Comparison of ENCODE assay signal across 22 cellular contexts in genomic region chr4:63580796-63581475, GRCh38.
DNase-seq lines count a peak whose midpoint lies in the region; ATAC-seq, FAIRE-seq and TF ChIP-seq lines count a peak whose summit lies in the region.
"Had no signal": no experiment of that assay in that cellular context is flagged by ENCODE, and none has a peak within 500 bp of the region (broad histone marks: within the 10 kb centered on the region; RNA-seq: fewer than 3 reads in every experiment).

No MANE protein-coding gene starts in this region.

- peaks cover 0 to 4% of the 10 kb centered on the region in 2 donors for H3K9me3 Mint-ChIP-seq in activated naive CD4-positive, alpha-beta T cell treated with anti-CD3 and anti-CD28 coated beads, Interleukin-2, amount 50 U/mL, for 72 hours
- H3K9me3 Mint-ChIP-seq in Caco-2 (ENCODE audit: unreplicated experiment): no peaks in the 10 kb centered on the region

- H3K4me3 Mint-ChIP-seq in Caco-2 (ENCODE audit: unreplicated experiment): no peak overlapping the region
- H3K4me3 Mint-ChIP-seq: CD14-positive monocyte, immature natural killer cell had no signal

- TF ChIP-seq CTCF in OCI-LY3 (IDR thresholded peaks at IDR 0.05; ENCODE audit: low read depth, low read length) (no peak), Caco-2 (IDR thresholded peaks at IDR 0.05; ENCODE audit: insufficient read depth in 1 of 2, low read depth in 1 of 2, low read length in 1 of 2, severe bottlenecking in 1 of 2, unreplicated experiment in 1 of 2) (no peak)

- H3K9ac ChIP-seq in OCI-LY3 (ENCODE audit: low read length): peak overlapping the region; percentile 14; the same call in 1 of the 2 replicates

- peaks cover 16% of the 10 kb centered on the region for H3K9me3 ChIP-seq in OCI-LY3 (ENCODE audit: insufficient read depth, low read length)
- H3K9me3 ChIP-seq in Caco-2: no peaks in the 10 kb centered on the region
- H3K9me3 ChIP-seq: HAP-1 had no signal

- no peaks in the 10 kb centered on the region for H3K27me3 Mint-ChIP-seq in Caco-2 (ENCODE audit: insufficient read depth, unreplicated experiment)

- H3K4me1 Mint-ChIP-seq in Caco-2 (ENCODE audit: low read depth, unreplicated experiment): no peaks in the 10 kb centered on the region
- H3K4me1 Mint-ChIP-seq: CD14-positive monocyte, immature natural killer cell had no signal

- CTCF ChIA-PET in Caco-2 (lab: Charles Lee): no interaction called here

- H3K4me1 ChIP-seq in OCI-LY3 (ENCODE audit: low read length) (peaks cover 28% of the 10 kb centered on the region), Caco-2 (no peaks in the 10 kb centered on the region)
- H3K4me1 ChIP-seq: breast epithelium, HAP-1, heart right ventricle, right atrium auricular region, suprapubic skin had no signal

- intact Hi-C loops in Caco-2 (cut with micrococcal nuclease; ENCODE audit: unreplicated experiment): no loop called here

- H3K36me3 ChIP-seq in OCI-LY3 (replicated peaks; ENCODE audit: low read depth, low read length) (peaks cover 24% of the 10 kb centered on the region), Caco-2 (ENCODE audit: control insufficient read depth, insufficient read depth, low read length) (no peaks in the 10 kb centered on the region)
- H3K36me3 ChIP-seq: breast epithelium, HAP-1, heart right ventricle, right atrium auricular region, suprapubic skin had no signal

- H2AFZ ChIP-seq in OCI-LY3 (ENCODE audit: low read depth, low read length): no peak overlapping the region

- no TSS peak for BruUV-seq in Caco-2 (replicated peaks; lab: Mats Ljungman, UMichigan)

- POLR2A ChIA-PET in Caco-2 (lab: Charles Lee): interaction anchor here (0.5 kb wide), 1 partner anchor 40 kb away, joined by 4 read pairs; no protein-coding TSS in a partner anchor

- no peaks in the 10 kb centered on the region for H3K79me2 ChIP-seq in OCI-LY3 (ENCODE audit: low read length)

- ATAC-seq in GM21786 (IDR thresholded peaks at IDR 0.05; ENCODE audit: unreplicated experiment) (peak; percentile 70), HG03432 (IDR thresholded peaks at IDR 0.05; ENCODE audit: unreplicated experiment) (peak; percentile 90)
- ATAC-seq in activated naive CD4-positive, alpha-beta T cell treated with anti-CD3 and anti-CD28 coated beads, Interleukin-2, amount 50 U/mL, for 72 hours: no peak
- ATAC-seq: heart right ventricle had no signal

- H3K4me3 ChIP-seq in OCI-LY3 (ENCODE audit: low read length) (peak overlapping the region; percentile 31; the same call in 1 of the 2 replicates), Caco-2 (ENCODE audit: low read depth, low read length) (no peak overlapping the region)
- H3K4me3 ChIP-seq: breast epithelium, coronary artery, HAP-1, heart right ventricle, right atrium auricular region, suprapubic skin had no signal

- H3K27ac Mint-ChIP-seq in activated naive CD4-positive, alpha-beta T cell treated with anti-CD3 and anti-CD28 coated beads, Interleukin-2, amount 50 U/mL, for 72 hours: no peak overlapping the region
- no peak overlapping the region for H3K27ac Mint-ChIP-seq in Caco-2 (ENCODE audit: unreplicated experiment)
- H3K27ac Mint-ChIP-seq: CD14-positive monocyte, immature natural killer cell had no signal

- no peak for DNase-seq in GM12891 (ENCODE audit: insufficient read length, low spot score)
- DNase-seq in NCI-H748 treated with DMSO at 0.1 percent for 48 hours (lab: John Stamatoyannopoulos, UW): no peak
- no peak for DNase-seq in activated naive CD4-positive, alpha-beta T cell treated with anti-CD3 and anti-CD28 coated beads, Interleukin-2, amount 50 U/mL, for 72 hours (ENCODE audit: low spot score in 2 of 2)
- DNase-seq in NCI-H446 treated with DMSO at 0.1 percent for 48 hours (lab: John Stamatoyannopoulos, UW): no peak
- DNase-seq in Caco-2: no peak
- DNase-seq: activated CD4-positive, alpha-beta T cell treated with anti-CD3 and anti-CD28 coated beads for 48 hours; GF-D8; heart right ventricle; immature natural killer cell; NCI-H1436 treated with DMSO at 0.1 percent for 48 hours; stimulated activated CD4-positive, alpha-beta T cell treated with anti-CD3 and anti-CD28 coated beads, Interleukin-12 subunit alpha, Interleukin-12 subunit beta, amount 100 ng/mL, for 4 hours; T1000 had no signal

- no peaks in the 10 kb centered on the region for H4K20me1 ChIP-seq in OCI-LY3 (ENCODE audit: insufficient read depth, low read length)

- FAIRE-seq in GM12891 (lab: Jason Lieb, UNC): peak; percentile 26
- FAIRE-seq: A204.1 had no signal

- no peak for TF ChIP-seq POLR2A in GM12891 (IDR thresholded peaks at IDR 0.05; ENCODE audit: low read depth, low read length)

- H3K4me2 ChIP-seq in OCI-LY3 (ENCODE audit: low read length): peak overlapping the region; percentile 49

- H3K36me3 Mint-ChIP-seq in activated naive CD4-positive, alpha-beta T cell treated with anti-CD3 and anti-CD28 coated beads, Interleukin-2, amount 50 U/mL, for 72 hours: no peaks in the 10 kb centered on the region
- no peaks in the 10 kb centered on the region for H3K36me3 Mint-ChIP-seq in Caco-2 (ENCODE audit: insufficient read depth, unreplicated experiment)
- H3K36me3 Mint-ChIP-seq: CD14-positive monocyte, immature natural killer cell had no signal

- peak overlapping the region; percentile 84 for H3K27ac ChIP-seq in OCI-LY3 (ENCODE audit: low read length)
- H3K27ac ChIP-seq: breast epithelium, coronary artery, heart right ventricle, right atrium auricular region, suprapubic skin had no signal

- no peaks in the 10 kb centered on the region for H3K27me3 ChIP-seq in OCI-LY3 (ENCODE audit: low read depth, low read length)
- no peaks in the 10 kb centered on the region for H3K27me3 ChIP-seq in Caco-2 (replicated peaks; ENCODE audit: control insufficient read depth, insufficient read depth, low read length)
- H3K27me3 ChIP-seq: breast epithelium, heart right ventricle, right atrium auricular region, suprapubic skin had no signal

TF ChIP-seq in GM12891, 5 proteins besides CTCF, POLR2A, EP300 and RAD21:
- TF ChIP-seq TAF1 (IDR thresholded peaks at IDR 0.05; ENCODE audit: low read depth, low read length) (no peak), SPI1 (IDR thresholded peaks at IDR 0.05; ENCODE audit: low read depth, low read length) (peak; percentile 99)

Comparison
In these comparisons a context has a peak if more than half of its experiments do, and no peak if none do; other contexts are left out.
1. ATAC-seq: peak in GM21786 (single experiment) and HG03432 (single experiment); none in activated naive CD4-positive, alpha-beta T cell treated with anti-CD3 and anti-CD28 coated beads, Interleukin-2, amount 50 U/mL, for 72 hours (0 of 2).